8 cellular contexts compared by ENCODE assay signal in the genomic region with DNA sequence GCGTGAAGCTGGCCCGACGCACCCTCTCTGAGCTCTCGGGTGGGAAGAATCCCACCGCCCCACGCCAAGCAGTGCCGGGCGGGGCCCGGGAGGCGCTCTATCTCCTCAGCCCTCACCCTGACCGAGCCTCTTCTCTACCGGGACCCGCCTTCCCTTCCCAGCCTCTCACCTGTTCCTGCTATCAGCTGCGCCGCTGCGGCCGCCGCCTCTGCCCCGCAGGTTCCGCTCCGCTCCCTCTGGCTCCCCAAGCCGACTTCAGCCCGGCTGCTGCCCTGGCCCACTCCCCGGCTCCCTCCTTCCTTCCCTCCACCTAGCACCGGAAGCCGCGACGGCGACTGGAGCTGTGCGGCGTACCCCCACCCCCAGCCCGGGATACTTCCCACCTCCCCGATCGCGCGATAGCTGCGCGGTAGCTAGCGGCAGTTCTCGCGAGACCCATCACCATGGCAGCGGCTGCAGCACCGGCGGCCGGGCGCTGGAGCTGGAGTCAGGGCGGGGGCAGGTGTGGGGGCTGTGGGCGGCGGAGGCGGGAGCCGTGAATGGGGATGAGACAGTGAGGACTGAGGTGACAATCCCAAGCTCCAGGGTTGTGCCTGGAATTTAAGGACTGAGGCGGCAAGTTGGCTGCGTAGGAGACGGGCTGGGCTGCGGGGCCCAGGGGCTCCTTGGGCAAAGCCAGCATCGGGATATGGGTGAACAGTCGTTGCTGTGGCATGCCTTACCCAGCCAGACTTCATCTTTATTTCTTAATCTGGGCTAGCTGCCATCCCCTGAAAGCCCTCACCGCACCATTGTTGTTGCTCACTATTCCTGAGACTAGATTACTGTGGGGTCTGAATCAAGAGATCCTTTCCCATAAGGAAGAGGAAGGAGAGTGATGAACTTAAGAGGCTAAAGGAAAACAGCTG. TPM values are rescaled to one million over a fixed set of nuclear protein-coding genes. Genes with fewer than 3 reads are reported as not detected.
DNase-seq lines count a peak whose midpoint lies in the region; ATAC-seq and TF ChIP-seq lines count a peak whose summit lies in the region.

ARF3 (minus strand) TSS at position 347 of the 908 bp plus-strand sequence. CDS start 16,392 bp downstream, outside the sequence.

- peaks cover 22% of the 10 kb centered on the region for H3K4me1 ChIP-seq in effector memory CD4-positive, alpha-beta T cell (ENCODE audit: control insufficient read depth, insufficient read depth, low read length, poor library complexity, severe bottlenecking)

- H3K4me1 Mint-ChIP-seq in CD4-positive, alpha-beta T cell (ENCODE audit: low read depth): peaks cover 54% of the 10 kb centered on the region
- peaks cover 43% of the 10 kb centered on the region for H3K4me1 Mint-ChIP-seq in memory B cell

- no peak for TF ChIP-seq CTCF in CD4-positive, alpha-beta T cell (IDR thresholded peaks at IDR 0.05)

- no peaks in the 10 kb centered on the region for H3K9me3 Mint-ChIP-seq in CD4-positive, alpha-beta T cell
- H3K9me3 Mint-ChIP-seq in memory B cell: no peaks in the 10 kb centered on the region

- POLR2A ChIA-PET in CD4-positive, alpha-beta T cell (lab: Charles Lee): interaction anchor here (0.7 to 2.4 kb wide), 18 partner anchors 9 to 174 kb away, joined by 3 to 29 read pairs (median 5); partner anchors contain the start of genes DDX23, FKBP11, PRKAG1 and RHEBL1

- H3K27ac Mint-ChIP-seq in CD4-positive, alpha-beta T cell: peak within 1 kb of the TSS; percentile 91
- H3K27ac Mint-ChIP-seq in memory B cell: peak within 1 kb of the TSS; percentile 96

- peak within 1 kb of the TSS; percentile 100 for H3K4me3 Mint-ChIP-seq in CD4-positive, alpha-beta T cell
- H3K4me3 Mint-ChIP-seq in memory B cell: peak within 1 kb of the TSS; percentile 100

- DNase-seq in CD4-positive, alpha-beta T cell: peak; percentile 84 to 93 (median 90)
- DNase-seq in HT1080 (ENCODE audit: low read depth) (peak; percentile 88), NOMO-1 (lab: John Stamatoyannopoulos, UW; ENCODE audit: unreplicated experiment in 2 of 2) (peak; percentile 92 to 95), memory B cell (ENCODE audit: low spot score in 2 of 2) (peak; percentile 83 to 90)
- DNase-seq in activated CD8-positive, alpha-beta memory T cell treated with anti-CD3 and anti-CD28 coated beads for 4 hours (ENCODE audit: low read depth in 2 of 2): peak; percentile 80 to 82
- DNase-seq in effector memory CD4-positive, alpha-beta T cell: peak; percentile 85 to 91 (median 89)
- peak; percentile 84 for DNase-seq in stimulated activated CD8-positive, alpha-beta memory T cell treated with anti-CD3 and anti-CD28 coated beads, Interleukin-12 subunit alpha, Interleukin-12 subunit beta, amount 100 ng/mL, for 1 hour (ENCODE audit: low read depth)

- H3K4me3 ChIP-seq in effector memory CD4-positive, alpha-beta T cell (ENCODE audit: insufficient read depth, low read depth, low read length, poor library complexity, severe bottlenecking): peak within 1 kb of the TSS; percentile 91

- H3K27me3 Mint-ChIP-seq in CD4-positive, alpha-beta T cell: peaks cover 6% of the 10 kb centered on the region
- peaks cover 2% of the 10 kb centered on the region for H3K27me3 Mint-ChIP-seq in memory B cell

- no peaks in the 10 kb centered on the region for H3K27me3 ChIP-seq in CD4-positive, alpha-beta T cell (ENCODE audit: control insufficient read depth, insufficient read depth, low read length)
- no peaks in the 10 kb centered on the region for H3K27me3 ChIP-seq in effector memory CD4-positive, alpha-beta T cell (replicated peaks; ENCODE audit: control insufficient read depth, insufficient read depth, low read length, poor library complexity, severe bottlenecking)

- peaks cover 4% of the 10 kb centered on the region for H3K36me3 ChIP-seq in effector memory CD4-positive, alpha-beta T cell (ENCODE audit: control insufficient read depth, insufficient read depth, low read length)

- CTCF ChIA-PET in CD4-positive, alpha-beta T cell (lab: Charles Lee): interaction anchor here (0.6 to 4.4 kb wide), 13 partner anchors 12 to 230 kb away, joined by 3 to 31 read pairs (median 4); partner anchors contain the start of gene WNT1

- H3K36me3 Mint-ChIP-seq in CD4-positive, alpha-beta T cell (ENCODE audit: low read depth): peaks cover 21% of the 10 kb centered on the region
- H3K36me3 Mint-ChIP-seq in memory B cell: peaks cover 7% of the 10 kb centered on the region

- peak within 1 kb of the TSS; percentile 51 for H3K27ac ChIP-seq in CD4-positive, alpha-beta T cell (ENCODE audit: low read depth, low read length)
- H3K27ac ChIP-seq in effector memory CD4-positive, alpha-beta T cell (ENCODE audit: insufficient read depth, low read length, poor library complexity, severe bottlenecking): peak within 1 kb of the TSS; percentile 73

- H3K9me3 ChIP-seq in CD4-positive, alpha-beta T cell (ENCODE audit: control insufficient read depth, low read length): no peaks in the 10 kb centered on the region
- H3K9me3 ChIP-seq in effector memory CD4-positive, alpha-beta T cell (ENCODE audit: control insufficient read depth, low read length): no peaks in the 10 kb centered on the region

- peak; percentile 96 for ATAC-seq in CD4-positive, alpha-beta T cell (ENCODE audit: poor library complexity)
- ATAC-seq in GM19463 (IDR thresholded peaks at IDR 0.05; ENCODE audit: unreplicated experiment) (peak; percentile 91), memory B cell (ENCODE audit: low read depth) (peak; percentile 90)

- intact Hi-C loops in CD4-positive, alpha-beta T cell (cut with DNase I, micrococcal nuclease): loop anchor here in 1 of 2 experiments (2.0 kb wide), 1 partner anchor 23 kb away; no protein-coding TSS in a partner anchor

RNA-seq across cellular contexts. Expression of gene ARF3, which starts in this region (rescaled TPM):
- total RNA-seq in CD4-positive, alpha-beta T cell: 10 to 100 TPM; 32.0 to 34.6 TPM
- total RNA-seq in HT1080 (2014; rRNA removed; shearing (Covaris generic)): 108 and 163 TPM in 2 replicates
- polyA plus RNA-seq in HT1080 (2015; cell fraction: cytosol; rRNA removed): 142 and 148 TPM in 2 replicates
- polyA plus RNA-seq in HT1080 (2015; cell fraction: nucleus; rRNA removed): 148 and 162 TPM in 2 replicates

Comparison
In these comparisons a context has a peak if more than half of its experiments do, and no peak if none do; other contexts are left out.
1. Peak in every context shown above with its lines: DNase-seq, ATAC-seq, H3K4me3 ChIP-seq and H3K27ac ChIP-seq.